In genomic region chr16:785563-786535, GRCh38 we compare ENCODE assay signal across 8 cellular contexts. TPM values are rescaled to one million over a fixed set of nuclear protein-coding genes. Genes with fewer than 3 reads are reported as not detected.
DNase-seq lines count a peak whose midpoint lies in the region; ATAC-seq and TF ChIP-seq lines count a peak whose summit lies in the region.

No MANE protein-coding gene starts in this region.

- no peak overlapping the region for H3K4me3 ChIP-seq in dorsolateral prefrontal cortex

- peak overlapping the region; percentile 58 for H3K4me3 Mint-ChIP-seq in activated CD8-positive, alpha-beta T cell treated with anti-CD3 and anti-CD28 coated beads, Interleukin-2, amount 10 ng/mL, durations not matched to agents 7 days and 5 days
- H3K4me3 Mint-ChIP-seq in memory B cell = peak overlapping the region; percentile 59

- peaks cover 21% of the 10 kb centered on the region for H3K4me1 Mint-ChIP-seq in activated CD8-positive, alpha-beta T cell treated with anti-CD3 and anti-CD28 coated beads, Interleukin-2, amount 10 ng/mL, durations not matched to agents 7 days and 5 days (ENCODE audit: low read depth)
- peaks cover 6% of the 10 kb centered on the region for H3K4me1 Mint-ChIP-seq in memory B cell

- CTCF ChIA-PET in activated CD8-positive, alpha-beta T cell treated with anti-CD3 and anti-CD28 coated beads, Interleukin-2, amount 10 ng/mL, durations not matched to agents 7 days and 5 days (lab: Charles Lee) = interaction anchor here (0.7 to 7.0 kb wide), 10 partner anchors 9 to 104 kb away, joined by 3 to 51 read pairs (median 4); partner anchors contain the start of genes ANTKMT, CIAO3, GNG13 and METRN

- H3K9me3 Mint-ChIP-seq in activated CD8-positive, alpha-beta T cell treated with anti-CD3 and anti-CD28 coated beads, Interleukin-2, amount 10 ng/mL, durations not matched to agents 7 days and 5 days (ENCODE audit: insufficient read depth) = no peaks in the 10 kb centered on the region
- H3K9me3 Mint-ChIP-seq in memory B cell = no peaks in the 10 kb centered on the region

- DNase-seq in DMS153 (lab: John Stamatoyannopoulos, UW) (peak; percentile 57), NAMALWA (ENCODE audit: low spot score) (peak; percentile 71), dorsolateral prefrontal cortex (peak in 9 of 10 donors; percentile 53 to 77 (median 65)), memory B cell (ENCODE audit: low spot score in 2 of 2) (peak; percentile 75 to 81), NCI-H2029 treated with DMSO at 0.1 percent for 48 hours (lab: John Stamatoyannopoulos, UW) (no peak)
- DNase-seq in activated CD8-positive, alpha-beta T cell treated with anti-CD3 and anti-CD28 coated beads, Interleukin-2, amount 10 ng/mL, durations not matched to agents 7 days and 5 days = peak; percentile 77
- DNase-seq in stimulated activated CD8-positive, alpha-beta memory T cell treated with anti-CD3 and anti-CD28 coated beads, Interleukin-2, amount 100 ng/mL, for 48 hours (ENCODE audit: low read depth in 2 of 2) = peak; percentile 65 to 75

- POLR2A ChIA-PET in activated CD8-positive, alpha-beta T cell treated with anti-CD3 and anti-CD28 coated beads, Interleukin-2, amount 10 ng/mL, durations not matched to agents 7 days and 5 days (lab: Charles Lee) = interaction anchor here (1.2 to 1.6 kb wide), 4 partner anchors 9 to 62 kb away, joined by 3 to 4 read pairs (median 3); partner anchors contain the start of gene GNG13

- peak; percentile 48 to 83 (median 70) for TF ChIP-seq CTCF in dorsolateral prefrontal cortex (IDR thresholded peaks at IDR 0.05 in 54 of 56, conservative IDR thresholded peaks at IDR 0.05 in 2 of 56; ENCODE audit: low read depth in 1 of 56, partially characterized antibody in 56 of 56)

- H3K27ac Mint-ChIP-seq in activated CD8-positive, alpha-beta T cell treated with anti-CD3 and anti-CD28 coated beads, Interleukin-2, amount 10 ng/mL, durations not matched to agents 7 days and 5 days = no peak overlapping the region
- no peak overlapping the region for H3K27ac Mint-ChIP-seq in memory B cell

- intact Hi-C loops in dorsolateral prefrontal cortex (cut with DNase I) = loop anchor here (1.0 to 5.0 kb wide), 3 partner anchors 44 to 75 kb away; partner anchors contain the start of gene CIAO3 (in 2 of the 2)

- H3K36me3 Mint-ChIP-seq in activated CD8-positive, alpha-beta T cell treated with anti-CD3 and anti-CD28 coated beads, Interleukin-2, amount 10 ng/mL, durations not matched to agents 7 days and 5 days (ENCODE audit: low read depth) = peaks cover 4% of the 10 kb centered on the region
- no peaks in the 10 kb centered on the region for H3K36me3 Mint-ChIP-seq in memory B cell

- peak overlapping the region in 10 of 59 donors; percentile 2 to 62 (median 39) for H3K27ac ChIP-seq in dorsolateral prefrontal cortex

- H3K27me3 Mint-ChIP-seq in activated CD8-positive, alpha-beta T cell treated with anti-CD3 and anti-CD28 coated beads, Interleukin-2, amount 10 ng/mL, durations not matched to agents 7 days and 5 days (ENCODE audit: low read depth) = no peaks in the 10 kb centered on the region
- peaks cover 8% of the 10 kb centered on the region for H3K27me3 Mint-ChIP-seq in memory B cell

- peak; percentile 17 for ATAC-seq in activated CD8-positive, alpha-beta T cell treated with anti-CD3 and anti-CD28 coated beads, Interleukin-2, amount 10 ng/mL, durations not matched to agents 7 days and 5 days
- ATAC-seq in memory B cell (ENCODE audit: low read depth) (peak; percentile 27), HG03025 (IDR thresholded peaks at IDR 0.05; ENCODE audit: low FRiP score, unreplicated experiment) (no peak)

- peaks cover 0 to 11% (median 0%) of the 10 kb centered on the region in 45 donors for H3K27me3 ChIP-seq in dorsolateral prefrontal cortex

RNA-seq across cellular contexts. Expression of gene RPUSD1, which starts 2.3 kb away (rescaled TPM):
- total RNA-seq in activated CD8-positive, alpha-beta T cell treated with anti-CD3 and anti-CD28 coated beads, Interleukin-2, amount 10 ng/mL, durations not matched to agents 7 days and 5 days = 10 to 100 TPM; 25.9 to 30.1 TPM
- 10 to 100 TPM in 119 of 120 experiments, 1 to 10 TPM in 1; 9.7 to 31.5 (median 23.0) TPM for total RNA-seq in dorsolateral prefrontal cortex

RNA-seq across cellular contexts. Expression of gene CHTF18, which starts 2.6 kb away (rescaled TPM):
- total RNA-seq in activated CD8-positive, alpha-beta T cell treated with anti-CD3 and anti-CD28 coated beads, Interleukin-2, amount 10 ng/mL, durations not matched to agents 7 days and 5 days = 100 to 1,000 TPM; 102 to 126 TPM
- 10 to 100 TPM in 118 of 120 experiments, 1 to 10 TPM in 2; 9.5 to 68.5 (median 17.6) TPM for total RNA-seq in dorsolateral prefrontal cortex

RNA-seq across cellular contexts. Expression of gene GNG13, which starts 14.7 kb away (rescaled TPM):
- total RNA-seq in activated CD8-positive, alpha-beta T cell treated with anti-CD3 and anti-CD28 coated beads, Interleukin-2, amount 10 ng/mL, durations not matched to agents 7 days and 5 days = not detected
- total RNA-seq in dorsolateral prefrontal cortex = 10 to 100 TPM in 8 of 120 experiments, 1 to 10 TPM in 112; 1.1 to 13.0 (median 5.8) TPM

RNA-seq across cellular contexts. Expression of gene MSLN, which starts 25.3 kb away (rescaled TPM):
- total RNA-seq in activated CD8-positive, alpha-beta T cell treated with anti-CD3 and anti-CD28 coated beads, Interleukin-2, amount 10 ng/mL, durations not matched to agents 7 days and 5 days = not detected
- 1 to 10 TPM in 39 of 120 experiments, under 1 TPM in 60, not detected in 21; 0.29 to 6.6 (median 0.90) TPM for total RNA-seq in dorsolateral prefrontal cortex

RNA-seq across cellular contexts. Expression of gene CIAO3, which starts 45.1 kb away (rescaled TPM):
- total RNA-seq in activated CD8-positive, alpha-beta T cell treated with anti-CD3 and anti-CD28 coated beads, Interleukin-2, amount 10 ng/mL, durations not matched to agents 7 days and 5 days = 10 to 100 TPM; 24.9 to 32.4 TPM
- 10 to 100 TPM; 32.4 to 98.2 (median 48.8) TPM for total RNA-seq in dorsolateral prefrontal cortex
